1 cellular context compared by ENCODE assay signal in genomic region chr1:109947582-109948284, GRCh38.
TF ChIP-seq lines count a peak whose summit lies in the region.

No MANE protein-coding gene starts in this region.

TF ChIP-seq in GM23338, 12 proteins besides CTCF, POLR2A, EP300 and RAD21 (continued from another document):
- TF ChIP-seq ZNF114 (CRISPR knock-in tag; IDR thresholded peaks at IDR 0.05) (no peak), EZH2 (IDR thresholded peaks at IDR 0.05; ENCODE audit: low read depth, unreplicated experiment) (no peak), EZH2phosphoT487 (IDR thresholded peaks at IDR 0.05; ENCODE audit: unreplicated experiment) (no peak), ZNF462 (CRISPR knock-in tag; IDR thresholded peaks at IDR 0.05) (no peak), CREB1 (CRISPR knock-in tag; IDR thresholded peaks at IDR 0.05; ENCODE audit: low read depth) (no peak), ETS1 (IDR thresholded peaks at IDR 0.05) (no peak), POLR2AphosphoS5 (IDR thresholded peaks at IDR 0.05; ENCODE audit: low read depth) (no peak), JUNB (IDR thresholded peaks at IDR 0.05; ENCODE audit: unreplicated experiment) (no peak), NANOG (IDR thresholded peaks at IDR 0.05; ENCODE audit: borderline replicate concordance) (no peak)
